1 cellular context compared by ENCODE assay signal in the genomic region with DNA sequence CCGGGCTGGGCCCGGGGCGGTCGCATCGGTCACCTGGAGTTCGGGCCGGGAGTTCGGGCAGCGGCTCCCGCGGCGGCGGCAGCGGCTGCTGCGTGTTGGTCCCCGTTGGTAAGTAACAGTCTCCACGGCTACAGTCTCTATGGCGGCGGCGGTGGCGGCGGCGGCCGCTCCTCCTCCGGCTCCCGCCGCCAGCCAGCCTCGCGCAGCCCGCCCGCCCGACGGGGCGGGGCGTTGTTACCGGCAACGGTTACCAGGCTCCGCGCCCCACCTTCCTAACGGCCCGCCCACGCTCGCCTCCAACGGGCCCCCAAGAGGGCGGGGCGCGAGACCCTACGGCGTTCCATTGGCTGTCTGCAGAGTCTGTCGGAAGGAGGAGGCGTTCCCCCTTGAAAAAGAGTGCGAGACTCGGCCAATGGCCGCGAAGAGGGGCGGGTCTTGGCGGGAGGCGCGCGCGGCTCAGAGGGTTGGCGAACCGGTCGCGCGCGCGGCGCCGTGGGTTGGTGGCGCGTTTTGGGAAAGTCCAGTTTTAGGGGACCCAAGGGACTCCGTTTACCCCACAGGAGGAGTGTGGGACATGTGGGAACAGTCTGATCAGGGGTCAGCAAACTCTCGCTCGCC.
TF ChIP-seq lines count a peak whose summit lies in the region.

TSS of gene RFX2 (minus strand) at position 141 of the 618 bp plus-strand sequence. CDS start 63,004 bp downstream, outside the sequence.

TF ChIP-seq in K562, 482 proteins besides CTCF, POLR2A, EP300 and RAD21 (continued from another document and continues in another):
- TF ChIP-seq ZNF512 (tag; IDR thresholded peaks at IDR 0.05) (no peak), BRD4 (IDR thresholded peaks at IDR 0.05) (no peak), ZNF583 (CRISPR knock-in tag; IDR thresholded peaks at IDR 0.05) (no peak), ZNF165 (CRISPR knock-in tag; IDR thresholded peaks at IDR 0.05; ENCODE audit: borderline replicate concordance) (no peak), ZNF224 (CRISPR knock-in tag; IDR thresholded peaks at IDR 0.05) (no peak), NFIX (CRISPR knock-in tag; IDR thresholded peaks at IDR 0.05; ENCODE audit: low read depth) (no peak), MECOM (CRISPR knock-in tag; IDR thresholded peaks at IDR 0.05) (no peak), NCOA1 (IDR thresholded peaks at IDR 0.05; ENCODE audit: low read depth) (no peak), EP400 (IDR thresholded peaks at IDR 0.05) (no peak), TCF7 (IDR thresholded peaks at IDR 0.05; ENCODE audit: borderline replicate concordance) (no peak), ZNF318 (IDR thresholded peaks at IDR 0.05; ENCODE audit: borderline replicate concordance in 1 of 2, low read depth in 1 of 2) (no peak), SP2 (IDR thresholded peaks at IDR 0.05; ENCODE audit: extremely low read depth, low read depth, low read length, poor library complexity, severe bottlenecking) (peak; percentile 78), ZFP36 (IDR thresholded peaks at IDR 0.05; ENCODE audit: low read depth, low read length, partially characterized antibody) (no peak), SMARCA5 (IDR thresholded peaks at IDR 0.05) (no peak), NRF1 (conservative IDR thresholded peaks at IDR 0.05 in 1 of 2, IDR thresholded peaks at IDR 0.05 in 1 of 2) (peak; percentile 90 to 91), OTX1 (CRISPR knock-in tag; IDR thresholded peaks at IDR 0.05) (no peak), TEAD4 (IDR thresholded peaks at IDR 0.05; ENCODE audit: low read length) (no peak), TEAD4 (CRISPR knock-in tag; IDR thresholded peaks at IDR 0.05; ENCODE audit: borderline replicate concordance) (no peak), ZNF239 (CRISPR knock-in tag; IDR thresholded peaks at IDR 0.05) (no peak), NCOA4 (IDR thresholded peaks at IDR 0.05; ENCODE audit: partially characterized antibody) (no peak), RBM14 (IDR thresholded peaks at IDR 0.05; ENCODE audit: borderline replicate concordance, insufficient read depth, low read depth, low read length) (no peak), DDX20 (tag; IDR thresholded peaks at IDR 0.05; ENCODE audit: low read depth) (no peak), KLF16 (IDR thresholded peaks at IDR 0.05) (no peak), ZNF217 (CRISPR knock-in tag; IDR thresholded peaks at IDR 0.05) (no peak), NR1H2 (CRISPR knock-in tag; IDR thresholded peaks at IDR 0.05) (no peak), PURB (CRISPR knock-in tag; IDR thresholded peaks at IDR 0.05; ENCODE audit: low read depth) (no peak), PRPF4 (IDR thresholded peaks at IDR 0.05; ENCODE audit: insufficient read depth, low read depth, low read length, poor library complexity, severe bottlenecking) (no peak), NFRKB (IDR thresholded peaks at IDR 0.05; ENCODE audit: low read depth) (no peak), ZC3H8 (IDR thresholded peaks at IDR 0.05) (no peak), ZNF146 (CRISPR knock-in tag; IDR thresholded peaks at IDR 0.05; ENCODE audit: unreplicated experiment) (no peak), KAT8 (IDR thresholded peaks at IDR 0.05; ENCODE audit: low read depth) (no peak), TFE3 (CRISPR knock-in tag; IDR thresholded peaks at IDR 0.05) (no peak), SMAD4 (CRISPR knock-in tag; conservative IDR thresholded peaks at IDR 0.05) (no peak), HMGXB4 (CRISPR knock-in tag; IDR thresholded peaks at IDR 0.05) (no peak), ZNF551 (CRISPR knock-in tag; IDR thresholded peaks at IDR 0.05) (no peak), ZNF316 (IDR thresholded peaks at IDR 0.05) (no peak), HNRNPK (IDR thresholded peaks at IDR 0.05; ENCODE audit: low read depth, low read length, poor library complexity, severe bottlenecking) (no peak), JUND (IDR thresholded peaks at IDR 0.05; ENCODE audit: borderline replicate concordance, low read depth, low read length) (no peak; the same call in 1 of the 2 replicates), JUND (tag; IDR thresholded peaks at IDR 0.05; ENCODE audit: borderline replicate concordance, low read depth, low read length) (no peak), ZNF282 (CRISPR knock-in tag; IDR thresholded peaks at IDR 0.05) (no peak), HDAC8 (tag; IDR thresholded peaks at IDR 0.05) (no peak), TSC22D4 (tag; IDR thresholded peaks at IDR 0.05) (no peak), MBD2 (IDR thresholded peaks at IDR 0.05; ENCODE audit: borderline replicate concordance, low read depth) (peak; percentile 93), ZFX (CRISPR knock-in tag; IDR thresholded peaks at IDR 0.05) (no peak), IFI16 (CRISPR knock-in tag; IDR thresholded peaks at IDR 0.05) (no peak), WHSC1 (IDR thresholded peaks at IDR 0.05; ENCODE audit: low read length) (no peak), SRSF1 (IDR thresholded peaks at IDR 0.05; ENCODE audit: low read depth, low read length) (no peak)
- TF ChIP-seq, protein P1, sequence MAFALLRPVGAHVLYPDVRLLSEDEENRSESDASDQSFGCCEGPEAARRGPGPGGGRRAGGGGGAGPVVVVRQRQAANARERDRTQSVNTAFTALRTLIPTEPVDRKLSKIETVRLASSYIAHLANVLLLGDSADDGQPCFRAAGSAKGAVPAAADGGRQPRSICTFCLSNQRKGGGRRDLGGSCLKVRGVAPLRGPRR (CRISPR knock-in tag; IDR thresholded peaks at IDR 0.05), result no peak
- TF ChIP-seq, protein P2, sequence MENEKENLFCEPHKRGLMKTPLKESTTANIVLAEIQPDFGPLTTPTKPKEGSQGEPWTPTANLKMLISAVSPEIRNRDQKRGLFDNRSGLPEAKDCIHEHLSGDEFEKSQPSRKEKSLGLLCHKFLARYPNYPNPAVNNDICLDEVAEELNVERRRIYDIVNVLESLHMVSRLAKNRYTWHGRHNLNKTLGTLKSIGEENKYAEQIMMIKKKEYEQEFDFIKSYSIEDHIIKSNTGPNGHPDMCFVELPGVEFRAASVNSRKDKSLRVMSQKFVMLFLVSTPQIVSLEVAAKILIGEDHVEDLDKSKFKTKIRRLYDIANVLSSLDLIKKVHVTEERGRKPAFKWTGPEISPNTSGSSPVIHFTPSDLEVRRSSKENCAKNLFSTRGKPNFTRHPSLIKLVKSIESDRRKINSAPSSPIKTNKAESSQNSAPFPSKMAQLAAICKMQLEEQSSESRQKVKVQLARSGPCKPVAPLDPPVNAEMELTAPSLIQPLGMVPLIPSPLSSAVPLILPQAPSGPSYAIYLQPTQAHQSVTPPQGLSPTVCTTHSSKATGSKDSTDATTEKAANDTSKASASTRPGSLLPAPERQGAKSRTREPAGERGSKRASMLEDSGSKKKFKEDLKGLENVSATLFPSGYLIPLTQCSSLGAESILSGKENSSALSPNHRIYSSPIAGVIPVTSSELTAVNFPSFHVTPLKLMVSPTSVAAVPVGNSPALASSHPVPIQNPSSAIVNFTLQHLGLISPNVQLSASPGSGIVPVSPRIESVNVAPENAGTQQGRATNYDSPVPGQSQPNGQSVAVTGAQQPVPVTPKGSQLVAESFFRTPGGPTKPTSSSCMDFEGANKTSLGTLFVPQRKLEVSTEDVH (IDR thresholded peaks at IDR 0.05; ENCODE audit: low read depth, partially characterized antibody), result peak; percentile 53
- TF ChIP-seq, protein P3, sequence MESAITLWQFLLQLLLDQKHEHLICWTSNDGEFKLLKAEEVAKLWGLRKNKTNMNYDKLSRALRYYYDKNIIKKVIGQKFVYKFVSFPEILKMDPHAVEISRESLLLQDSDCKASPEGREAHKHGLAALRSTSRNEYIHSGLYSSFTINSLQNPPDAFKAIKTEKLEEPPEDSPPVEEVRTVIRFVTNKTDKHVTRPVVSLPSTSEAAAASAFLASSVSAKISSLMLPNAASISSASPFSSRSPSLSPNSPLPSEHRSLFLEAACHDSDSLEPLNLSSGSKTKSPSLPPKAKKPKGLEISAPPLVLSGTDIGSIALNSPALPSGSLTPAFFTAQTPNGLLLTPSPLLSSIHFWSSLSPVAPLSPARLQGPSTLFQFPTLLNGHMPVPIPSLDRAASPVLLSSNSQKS (CRISPR knock-in tag; IDR thresholded peaks at IDR 0.05), result no peak
